28 cellular contexts compared by ENCODE assay signal in the genomic region with DNA sequence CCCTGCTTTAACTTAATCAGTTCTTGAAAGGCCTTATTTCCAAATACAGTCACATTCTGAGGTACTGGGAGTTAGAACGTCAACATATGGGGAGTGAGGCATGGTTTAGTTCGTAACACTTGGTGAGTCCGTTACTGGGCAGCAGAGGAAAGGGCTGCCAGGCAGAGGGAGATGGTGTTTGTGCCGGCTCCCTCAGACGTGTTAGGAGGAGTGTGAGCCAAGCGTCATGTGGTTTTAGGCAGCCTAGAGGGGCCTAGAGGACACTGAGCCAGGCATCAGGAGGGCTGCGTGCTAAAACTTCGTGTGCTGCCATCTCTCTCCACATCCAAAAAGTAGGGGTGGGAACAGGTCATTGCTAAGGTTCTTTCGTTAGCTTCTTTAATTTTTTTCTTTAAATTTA. TPM values are rescaled to one million over a fixed set of nuclear protein-coding genes. Genes with fewer than 3 reads are reported as not detected.
A peak's percentile ranks its signal among the peaks of the same experiment; 100 is the strongest.
DNase-seq lines count a peak whose midpoint lies in the region; ATAC-seq, FAIRE-seq and TF ChIP-seq lines count a peak whose summit lies in the region.
"Had no signal": no experiment of that assay in that cellular context is flagged by ENCODE, and none has a peak within 500 bp of the region (broad histone marks: within the 10 kb centered on the region; RNA-seq: fewer than 3 reads in every experiment).

No MANE protein-coding gene starts in this region.

- no peaks in the 10 kb centered on the region for H3F3A ChIP-seq in Loucy (ENCODE audit: low read depth)

- H3K4me1 ChIP-seq in BLaER1 (peaks cover 99% of the 10 kb centered on the region), Loucy (ENCODE audit: insufficient read depth, low read length, poor library complexity, severe bottlenecking) (peaks cover 48% of the 10 kb centered on the region), heart left ventricle (peaks cover 0 to 58% (median 12%) of the 10 kb centered on the region in 12 donors), right cardiac atrium (ENCODE audit: control insufficient read depth, insufficient read depth, low read length) (peaks cover 21% of the 10 kb centered on the region)

- ATAC-seq in heart left ventricle (peak; percentile 42 to 91 (median 76)), right cardiac atrium (peak; percentile 78 to 86), GM18870 (IDR thresholded peaks at IDR 0.05; ENCODE audit: unreplicated experiment) (no peak), GM19397 (IDR thresholded peaks at IDR 0.05; ENCODE audit: unreplicated experiment) (no peak)
- ATAC-seq: HepG2 had no signal

- 62 to 68% (median 66%) methylated on average over 9 of the region's 9 CpGs for WGBS in heart left ventricle, 4 donors
- 65% methylated on average over 9 of the region's 9 CpGs for WGBS in right cardiac atrium

- H2AFZ ChIP-seq in Loucy (ENCODE audit: low read length): no peak overlapping the region

- TF ChIP-seq CTCF in Loucy (conservative IDR thresholded peaks at IDR 0.05; ENCODE audit: low read length): no peak
- no peak for TF ChIP-seq CTCF in heart left ventricle (IDR thresholded peaks at IDR 0.05)

- H4K20me1 ChIP-seq in BLaER1 (peaks cover 100% of the 10 kb centered on the region), Loucy (ENCODE audit: insufficient read depth, low read length, poor library complexity, severe bottlenecking) (peaks cover 95% of the 10 kb centered on the region)

- no peaks in the 10 kb centered on the region for H3K9me3 ChIP-seq in BLaER1
- no peaks in the 10 kb centered on the region for H3K9me3 ChIP-seq in Loucy (ENCODE audit: insufficient read depth, low read depth, low read length)
- no peaks in the 10 kb centered on the region for H3K9me3 ChIP-seq in heart left ventricle
- H3K9me3 ChIP-seq in right cardiac atrium (ENCODE audit: control insufficient read depth, low read length): no peaks in the 10 kb centered on the region

- TF ChIP-seq POLR2A in heart left ventricle (IDR thresholded peaks at IDR 0.05): no peak

- H3K27me3 ChIP-seq in BLaER1 (no peaks in the 10 kb centered on the region), Loucy (ENCODE audit: insufficient read depth, low read length, poor library complexity, severe bottlenecking) (no peaks in the 10 kb centered on the region), heart left ventricle (no peaks in the 10 kb centered on the region), right cardiac atrium (ENCODE audit: control insufficient read depth, insufficient read depth) (no peaks in the 10 kb centered on the region)

- FAIRE-seq in urothelium cell line (lab: Jason Lieb, UNC): no peak
- FAIRE-seq: GM18507, HepG2, RCC 7860 had no signal

- peak in 1 of 5 donors; percentile 63 for DNase-seq in heart left ventricle
- peak in 2 of 3 donors; percentile 70 to 71 for DNase-seq in right cardiac atrium
- no peak for DNase-seq in GM19240 (ENCODE audit: insufficient read length, low spot score)
- DNase-seq in urothelium cell line (ENCODE audit: low spot score): no peak
- DNase-seq: CD4-positive, alpha-beta memory T cell; COR-L47; DMS53; Karpas-422; NCI-H1092 treated with DMSO at 0.1 percent for 48 hours; NCI-H1436; NCI-H187 treated with DMSO at 0.1 percent for 48 hours; NCI-H2107; NCI-H524 treated with DMSO at 0.1 percent for 48 hours; NCI-H774; SHP77 had no signal

- H3K36me3 ChIP-seq in BLaER1: peaks cover 82% of the 10 kb centered on the region
- peaks cover 83% of the 10 kb centered on the region; the same call in 1 of the 2 replicates for H3K36me3 ChIP-seq in Loucy (ENCODE audit: insufficient read depth, low read length)
- peaks cover 0 to 20% (median 0%) of the 10 kb centered on the region in 9 donors for H3K36me3 ChIP-seq in heart left ventricle

- no peaks in the 10 kb centered on the region for H3K9me2 ChIP-seq in Loucy (replicated peaks; ENCODE audit: low read depth, low read length)

- H3K4me3 ChIP-seq in BLaER1 (peak overlapping the region; percentile 9; the same call in 1 of the 2 replicates), Loucy (ENCODE audit: low read length, poor library complexity, severe bottlenecking) (no peak overlapping the region), heart left ventricle (no peak overlapping the region), right cardiac atrium (ENCODE audit: low read length) (no peak overlapping the region)

- peak overlapping the region; percentile 69 for H3K27ac ChIP-seq in BLaER1
- H3K27ac ChIP-seq in heart left ventricle: peak overlapping the region in 2 of 12 donors; percentile 38 to 68
- peak overlapping the region; percentile 17 for H3K27ac ChIP-seq in right cardiac atrium (ENCODE audit: low read length)

- H3K4me2 ChIP-seq in BLaER1 (peak overlapping the region; percentile 100), Loucy (ENCODE audit: low read depth, low read length, poor library complexity, severe bottlenecking) (peak overlapping the region; percentile 26)

- H3K9ac ChIP-seq in BLaER1 (peak overlapping the region; percentile 62), Loucy (ENCODE audit: low read depth, low read length, poor library complexity, severe bottlenecking) (no peak overlapping the region)

- intact Hi-C loops in heart left ventricle (cut with DNase I): loop anchor here in 1 of 10 donors (10.0 kb wide), 1 partner anchor 494 kb away; no protein-coding TSS in a partner anchor
- intact Hi-C loops in right cardiac atrium (cut with DNase I): no loop called here

- peaks cover 100% of the 10 kb centered on the region for H3K79me2 ChIP-seq in Loucy (ENCODE audit: insufficient read depth, low read length)

RNA-seq across cellular contexts. Expression of a gene that starts 10.2 kb away (rescaled TPM):
- 10 to 100 TPM; 24.0 to 51.1 (median 29.3) TPM for total RNA-seq in heart left ventricle
- polyA plus RNA-seq in heart left ventricle: 10 to 100 TPM; 12.6 to 22.4 TPM
- 10 to 100 TPM; 35.4 to 48.0 (median 36.6) TPM for total RNA-seq in right cardiac atrium
- 18.3 TPM for polyA plus RNA-seq in right cardiac atrium

RNA-seq across cellular contexts. Expression of a gene that starts 45.2 kb away (rescaled TPM):
- 1 to 10 TPM in 2 of 9 donors, under 1 TPM in 7; 0.25 to 3.2 (median 0.54) TPM for total RNA-seq in heart left ventricle
- polyA plus RNA-seq in heart left ventricle: under 1 TPM; 0.11 to 0.55 TPM
- 1 to 10 TPM; 1.1 to 2.7 (median 1.6) TPM for total RNA-seq in right cardiac atrium
- polyA plus RNA-seq in right cardiac atrium: 0.59 TPM

RNA-seq across cellular contexts. Expression of a gene that starts 48.7 kb away (rescaled TPM):
- total RNA-seq in heart left ventricle (not detected), right cardiac atrium (not detected)
- polyA plus RNA-seq in heart left ventricle (not detected), right cardiac atrium (0.75 TPM)
- total RNA-seq: A172; CD4-positive, alpha-beta memory T cell; Daoy; G401; H4; HT1080; M059J had no signal
- polyA plus RNA-seq: CD4-positive, alpha-beta memory T cell had no signal

Comparison
In these comparisons a context has a peak if more than half of its experiments do, and no peak if none do; other contexts are left out.
1. ATAC-seq: peak in heart left ventricle (4 of 4) and right cardiac atrium (2 of 2); none in GM18870 (single experiment) and GM19397 (single experiment).
2. DNase-seq: peak in right cardiac atrium (2 of 3); none in GM19240 (single experiment) and urothelium cell line (single experiment).